1 cellular context compared by ENCODE assay signal in the genomic region with DNA sequence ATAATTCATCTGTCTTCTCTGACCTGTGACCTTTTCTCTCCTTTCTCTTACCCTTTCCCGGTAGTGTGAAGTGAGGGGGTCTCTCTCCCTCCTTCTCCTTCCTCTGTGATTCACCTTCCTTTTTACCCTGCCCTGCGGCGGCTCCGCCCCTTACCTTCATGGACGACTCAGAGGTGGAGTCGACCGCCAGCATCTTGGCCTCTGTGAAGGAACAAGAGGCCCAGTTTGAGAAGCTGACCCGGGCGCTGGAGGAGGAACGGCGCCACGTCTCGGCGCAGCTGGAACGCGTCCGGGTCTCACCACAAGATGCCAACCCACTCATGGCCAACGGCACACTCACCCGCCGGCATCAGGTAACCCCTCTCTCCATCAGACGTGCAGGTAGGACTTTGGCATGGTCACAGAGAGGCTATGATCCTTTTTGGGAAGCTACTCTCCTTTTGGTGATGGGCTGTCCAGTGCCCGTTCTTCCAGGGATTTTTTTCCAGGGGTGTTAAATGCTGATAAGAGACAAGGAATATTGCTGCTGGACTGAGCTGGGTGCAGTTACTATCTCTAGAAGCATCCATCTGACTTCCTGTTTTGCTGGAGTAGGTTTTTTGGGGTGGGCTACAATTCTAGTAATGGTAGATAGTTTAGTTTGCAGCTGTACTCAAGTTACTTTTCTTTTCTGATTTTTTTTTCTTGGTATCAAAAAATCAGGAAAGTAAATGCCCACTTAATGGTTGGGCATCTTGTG.
TF ChIP-seq lines count a peak whose summit lies in the region.

No MANE protein-coding gene starts in this region.

TF ChIP-seq in SK-N-SH, 30 proteins besides CTCF, POLR2A, EP300 and RAD21 (continued from another document):
- TF ChIP-seq USF1 (IDR thresholded peaks at IDR 0.05; ENCODE audit: borderline replicate concordance, low read depth) (no peak), TEAD4 (IDR thresholded peaks at IDR 0.05; ENCODE audit: borderline replicate concordance, insufficient read depth) (no peak), TAF1 (IDR thresholded peaks at IDR 0.05; ENCODE audit: borderline replicate concordance, low read depth, low read length) (no peak), MXI1 (IDR thresholded peaks at IDR 0.05; ENCODE audit: low read depth, low read length) (no peak)
